ENCODE assay signal across 17 cellular contexts in the genomic region with DNA sequence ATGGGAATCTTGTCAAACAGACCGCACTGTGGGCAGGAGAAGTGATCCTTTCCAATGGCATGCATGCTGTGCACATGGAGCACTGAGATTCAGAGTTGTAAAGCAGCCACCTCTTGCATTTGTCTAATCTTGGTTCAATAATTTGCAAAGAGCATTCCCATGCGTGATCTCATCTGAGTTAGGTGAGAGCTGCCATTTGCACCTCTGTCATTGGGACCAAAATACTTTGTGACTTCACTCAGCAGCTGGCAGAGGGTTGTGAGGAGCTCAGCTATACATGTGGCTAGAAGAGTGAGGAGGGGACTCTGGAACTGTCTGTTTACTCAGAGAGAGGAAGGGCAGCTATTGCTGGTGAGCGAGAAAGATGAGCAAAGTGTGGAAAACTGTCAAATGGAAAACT.
DNase-seq lines count a peak whose midpoint lies in the region; ATAC-seq, FAIRE-seq and TF ChIP-seq lines count a peak whose summit lies in the region.
"Had no signal": no experiment of that assay in that cellular context is flagged by ENCODE, and none has a peak within 500 bp of the region (broad histone marks: within the 10 kb centered on the region; RNA-seq: fewer than 3 reads in every experiment).

No MANE protein-coding gene starts in this region.

- peaks cover 0 to 6% of the 10 kb centered on the region in 2 donors for H3K4me1 ChIP-seq in gastrocnemius medialis
- H3K4me1 ChIP-seq: BLaER1, Caco-2 had no signal

- H3K4me3 ChIP-seq in AG10803 (ENCODE audit: low read length) (no peak overlapping the region), gastrocnemius medialis (no peak overlapping the region), foreskin fibroblast (ENCODE audit: low read depth in 1 of 2, low read length in 2 of 2) (no peak overlapping the region)
- H3K4me3 ChIP-seq: BLaER1 had no signal

- no peaks in the 10 kb centered on the region for H3K9me3 Mint-ChIP-seq in activated CD4-positive, alpha-beta T cell treated with anti-CD3 and anti-CD28 coated beads, Interleukin-2, amount 10 ng/mL, durations not matched to agents 24 days and 14 days
- H3K9me3 Mint-ChIP-seq: CD8-positive, alpha-beta memory T cell; H9 had no signal

- in situ Hi-C loops in gastrocnemius medialis (cut with MboI; ENCODE audit: low sequenced_read_pairs in 4 of 4): no loop called here

- H3K27ac ChIP-seq in gastrocnemius medialis: no peak overlapping the region
- H3K27ac ChIP-seq: 22Rv1, BLaER1 had no signal

- no peaks in the 10 kb centered on the region for H3K36me3 Mint-ChIP-seq in activated CD4-positive, alpha-beta T cell treated with anti-CD3 and anti-CD28 coated beads, Interleukin-2, amount 10 ng/mL, durations not matched to agents 24 days and 14 days (ENCODE audit: low read depth)
- H3K36me3 Mint-ChIP-seq: CD8-positive, alpha-beta memory T cell had no signal

- no peaks in the 10 kb centered on the region for H3K27me3 ChIP-seq in gastrocnemius medialis
- H3K27me3 ChIP-seq: BLaER1 had no signal

- H3K4me3 Mint-ChIP-seq in activated CD4-positive, alpha-beta T cell treated with anti-CD3 and anti-CD28 coated beads, Interleukin-2, amount 10 ng/mL, durations not matched to agents 24 days and 14 days: no peak overlapping the region
- H3K4me3 Mint-ChIP-seq: H9 had no signal

- intact Hi-C loops in activated CD4-positive, alpha-beta T cell treated with anti-CD3 and anti-CD28 coated beads, Interleukin-2, amount 10 ng/mL, durations not matched to agents 24 days and 14 days (cut with micrococcal nuclease): no loop called here
- intact Hi-C loops in gastrocnemius medialis (cut with DNase I; ENCODE audit: low total_unique reads): no loop called here

- DNase-seq in activated CD4-positive, alpha-beta T cell treated with anti-CD3 and anti-CD28 coated beads, Interleukin-2, amount 10 ng/mL, durations not matched to agents 24 days and 14 days: peak; percentile 40
- DNase-seq in activated CD4-positive, alpha-beta T cell treated with anti-CD3 and anti-CD28 coated beads for 4 hours: no peak
- DNase-seq in AG10803 (ENCODE audit: low read depth) (peak; percentile 41), kidney tubule cell (ENCODE audit: low spot score) (peak; percentile 18), gastrocnemius medialis (peak in 1 of 2 donors; percentile 25), foreskin fibroblast (no peak), GM19239 (ENCODE audit: insufficient read length, low spot score) (no peak), NCI-H526 treated with DMSO at 0.1 percent for 48 hours (lab: John Stamatoyannopoulos, UW) (no peak)
- DNase-seq: AML-193; Caco-2; CD8-positive, alpha-beta memory T cell; DMS53; GF-D8; GOT3; H9 had no signal

- TF ChIP-seq CTCF in AG10803 (conservative IDR thresholded peaks at IDR 0.05; ENCODE audit: low read length) (no peak), gastrocnemius medialis (IDR thresholded peaks at IDR 0.05 in 4 of 5, conservative IDR thresholded peaks at IDR 0.05 in 1 of 5) (no peak), foreskin fibroblast (IDR thresholded peaks at IDR 0.05; ENCODE audit: low read depth, low read length) (no peak)

- no peak for FAIRE-seq in GM19239 (lab: Jason Lieb, UNC)

- no peaks in the 10 kb centered on the region for H3K4me1 Mint-ChIP-seq in activated CD4-positive, alpha-beta T cell treated with anti-CD3 and anti-CD28 coated beads, Interleukin-2, amount 10 ng/mL, durations not matched to agents 24 days and 14 days
- H3K4me1 Mint-ChIP-seq: CD8-positive, alpha-beta memory T cell; H9 had no signal

- H3K9me3 ChIP-seq in gastrocnemius medialis: no peaks in the 10 kb centered on the region
- H3K9me3 ChIP-seq: BLaER1, Caco-2 had no signal

- ATAC-seq in gastrocnemius medialis: peak; percentile 85 to 89

- TF ChIP-seq POLR2A in gastrocnemius medialis (IDR thresholded peaks at IDR 0.05): no peak

- peaks cover 18% of the 10 kb centered on the region for H3K27me3 Mint-ChIP-seq in activated CD4-positive, alpha-beta T cell treated with anti-CD3 and anti-CD28 coated beads, Interleukin-2, amount 10 ng/mL, durations not matched to agents 24 days and 14 days

- no peak overlapping the region for H3K27ac Mint-ChIP-seq in activated CD4-positive, alpha-beta T cell treated with anti-CD3 and anti-CD28 coated beads, Interleukin-2, amount 10 ng/mL, durations not matched to agents 24 days and 14 days
- H3K27ac Mint-ChIP-seq: CD8-positive, alpha-beta memory T cell; H9 had no signal

- no peaks in the 10 kb centered on the region for H3K36me3 ChIP-seq in gastrocnemius medialis
- H3K36me3 ChIP-seq: BLaER1 had no signal

Comparison
In these comparisons a context has a peak if more than half of its experiments do, and no peak if none do; other contexts are left out.
1. DNase-seq: peak in activated CD4-positive, alpha-beta T cell treated with anti-CD3 and anti-CD28 coated beads, Interleukin-2, amount 10 ng/mL, durations not matched to agents 24 days and 14 days (single experiment), AG10803 (single experiment) and kidney tubule cell (single experiment); none in activated CD4-positive, alpha-beta T cell treated with anti-CD3 and anti-CD28 coated beads for 4 hours (0 of 2), foreskin fibroblast (0 of 2), GM19239 (single experiment) and NCI-H526 treated with DMSO at 0.1 percent for 48 hours (single experiment).